In genomic region chr17:57455063-57455914, GRCh38 we compare ENCODE assay signal across 8 cellular contexts.
DNase-seq lines count a peak whose midpoint lies in the region; FAIRE-seq and TF ChIP-seq lines count a peak whose summit lies in the region.

No MANE protein-coding gene starts in this region.

- no CpG with 5 or more reads among the region's 25 CpGs for WGBS in neuronal stem cell (ENCODE audit: extremely low coverage in 2 of 2, insufficient read length in 2 of 2, insufficient replicate concordance in 1 of 2), 2 donors

- intact Hi-C loops in colonic mucosa (cut with DNase I) = no loop called here

- no peaks in the 10 kb centered on the region for H3K4me1 ChIP-seq in HEK293 (ENCODE audit: control insufficient read depth, insufficient read depth, low read length)
- peaks cover 15 to 16% of the 10 kb centered on the region in 2 donors for H3K4me1 ChIP-seq in neuronal stem cell (ENCODE audit: control insufficient read depth in 2 of 2, insufficient read depth in 1 of 2, low read depth in 1 of 2, low read length in 2 of 2)
- no peaks in the 10 kb centered on the region for H3K4me1 ChIP-seq in colonic mucosa

- H3K36me3 ChIP-seq in HEK293 (ENCODE audit: control insufficient read depth in 2 of 2, insufficient read depth in 1 of 2, low read length in 2 of 2) (peaks cover 0 to 2% of the 10 kb centered on the region in 2 experiments; a peak in 1 of 3 replicates), neuronal stem cell (replicated peaks in 1 of 2; ENCODE audit: control insufficient read depth in 2 of 2, insufficient read depth in 2 of 2, low read length in 2 of 2) (peaks cover 0 to 27% of the 10 kb centered on the region in 2 donors), colonic mucosa (no peaks in the 10 kb centered on the region)

- H4K8ac ChIP-seq in neuronal stem cell (ENCODE audit: low read depth, low read length) = no peak overlapping the region

- peak overlapping the region; percentile 23 for H3K14ac ChIP-seq in neuronal stem cell (ENCODE audit: low read length)

- no peak overlapping the region for H3K23ac ChIP-seq in neuronal stem cell (ENCODE audit: low read depth, low read length, poor library complexity)

- H3K4me2 ChIP-seq in neuronal stem cell (ENCODE audit: insufficient read depth, low read length, poor library complexity, severe bottlenecking) = no peak overlapping the region

- peak overlapping the region; percentile 56 for H3K18ac ChIP-seq in neuronal stem cell (ENCODE audit: low read length)

- H2BK5ac ChIP-seq in neuronal stem cell (ENCODE audit: low read length) = no peak overlapping the region

- no peak overlapping the region for H2BK15ac ChIP-seq in neuronal stem cell (ENCODE audit: low read length)

- no peak overlapping the region for H4K91ac ChIP-seq in neuronal stem cell (ENCODE audit: low read depth, low read length, poor library complexity)

- POLR2A ChIA-PET in HEK293 (lab: Yijun Ruan, JAX) = no interaction called here

- peak overlapping the region; percentile 28 to 68 (median 52) for H3K4me3 Mint-ChIP-seq in brain

- peaks cover 3% of the 10 kb centered on the region for H3K79me1 ChIP-seq in neuronal stem cell (ENCODE audit: low read depth, low read length)

- H3K27me3 ChIP-seq in neuronal stem cell (ENCODE audit: control insufficient read depth in 3 of 3, insufficient read depth in 3 of 3, low read depth in 1 of 3, low read length in 3 of 3) (no peaks in the 10 kb centered on the region), colonic mucosa (no peaks in the 10 kb centered on the region)

- H3K27me3 Mint-ChIP-seq in brain = no peaks in the 10 kb centered on the region

- H2BK12ac ChIP-seq in neuronal stem cell (ENCODE audit: low read length) = no peak overlapping the region

- no peak for DNase-seq in GM18507 (ENCODE audit: extremely low spot score, insufficient read length, low read depth)
- DNase-seq in NB4 (ENCODE audit: low read depth) = peak; percentile 98
- no peak for DNase-seq in neuronal stem cell (ENCODE audit: low spot score)
- DNase-seq in colonic mucosa = no peak
- DNase-seq in NCI-H2196 treated with DMSO at 0.1 percent for 48 hours (lab: John Stamatoyannopoulos, UW; ENCODE audit: unreplicated experiment) = no peak
- DNase-seq in mucosa of gallbladder (ENCODE audit: low spot score) = no peak

- H3K27ac ChIP-seq in HEK293 (ENCODE audit: extremely low read depth, low read depth, low read length) (no peak overlapping the region), neuronal stem cell (replicated peaks; ENCODE audit: low read length) (no peak overlapping the region), colonic mucosa (no peak overlapping the region)

- H3K9me3 ChIP-seq in HEK293 (ENCODE audit: control insufficient read depth, insufficient read depth, low read depth, low read length) = no peaks in the 10 kb centered on the region
- H3K9me3 ChIP-seq in neuronal stem cell (replicated peaks in 1 of 2; ENCODE audit: control insufficient read depth in 2 of 2, insufficient read depth in 1 of 2, low read depth in 1 of 2, low read length in 2 of 2) = no peaks in the 10 kb centered on the region
- H3K9me3 ChIP-seq in colonic mucosa = no peaks in the 10 kb centered on the region

- TF ChIP-seq POLR2A in NB4 (IDR thresholded peaks at IDR 0.05; ENCODE audit: extremely low read depth, insufficient read length) = no peak

- H3K4ac ChIP-seq in neuronal stem cell (ENCODE audit: low read length) = no peak overlapping the region

- H3K27ac Mint-ChIP-seq in brain = peak overlapping the region; percentile 83 to 96 (median 94)

- no peak overlapping the region for H3K4me3 ChIP-seq in HEK293 (ENCODE audit: low read depth, low read length)
- H3K4me3 ChIP-seq in NB4 (ENCODE audit: low read depth, low read length) = peak overlapping the region; percentile 37
- H3K4me3 ChIP-seq in neuronal stem cell (ENCODE audit: low read length in 2 of 2) = no peak overlapping the region
- H3K4me3 ChIP-seq in colonic mucosa = no peak overlapping the region

- no peak overlapping the region for H2BK120ac ChIP-seq in neuronal stem cell (ENCODE audit: low read depth, low read length)

- no peak overlapping the region for H2AK5ac ChIP-seq in neuronal stem cell (ENCODE audit: low read depth, low read length)

- peak overlapping the region; percentile 19 for H2AFZ ChIP-seq in neuronal stem cell (ENCODE audit: low read length)

- peaks cover 62% of the 10 kb centered on the region for H3K4me1 Mint-ChIP-seq in brain

- TF ChIP-seq CTCF in HEK293 (tag by site-specific recombination; IDR thresholded peaks at IDR 0.05) (no peak), NB4 (IDR thresholded peaks at IDR 0.05; ENCODE audit: low read depth, low read length) (no peak), brain (conservative IDR thresholded peaks at IDR 0.05) (no peak), colonic mucosa (IDR thresholded peaks at IDR 0.05) (no peak)

- H3K9ac ChIP-seq in neuronal stem cell (ENCODE audit: low read depth, low read length, poor library complexity) (no peak overlapping the region), colonic mucosa (ENCODE audit: low read depth in 2 of 2, low read length in 2 of 2) (no peak overlapping the region)

- H3K36me3 Mint-ChIP-seq in brain = peaks cover 26% of the 10 kb centered on the region

- peak; percentile 76 for FAIRE-seq in GM18507 (lab: Jason Lieb, UNC)

- no peaks in the 10 kb centered on the region for H3K9me3 Mint-ChIP-seq in brain

- CTCF ChIA-PET in HEK293 (lab: Yijun Ruan, JAX) = no interaction called here

TF ChIP-seq in HEK293, 187 proteins besides CTCF, POLR2A, EP300 and RAD21:
- TF ChIP-seq ZNF692 (tag by site-specific recombination; IDR thresholded peaks at IDR 0.05) (no peak), ZIC2 (tag by site-specific recombination; IDR thresholded peaks at IDR 0.05) (0 out of 2 replicates have a peak, but pooled peaks have one; percentile 37)
